13 cellular contexts compared by ENCODE assay signal in the genomic region with DNA sequence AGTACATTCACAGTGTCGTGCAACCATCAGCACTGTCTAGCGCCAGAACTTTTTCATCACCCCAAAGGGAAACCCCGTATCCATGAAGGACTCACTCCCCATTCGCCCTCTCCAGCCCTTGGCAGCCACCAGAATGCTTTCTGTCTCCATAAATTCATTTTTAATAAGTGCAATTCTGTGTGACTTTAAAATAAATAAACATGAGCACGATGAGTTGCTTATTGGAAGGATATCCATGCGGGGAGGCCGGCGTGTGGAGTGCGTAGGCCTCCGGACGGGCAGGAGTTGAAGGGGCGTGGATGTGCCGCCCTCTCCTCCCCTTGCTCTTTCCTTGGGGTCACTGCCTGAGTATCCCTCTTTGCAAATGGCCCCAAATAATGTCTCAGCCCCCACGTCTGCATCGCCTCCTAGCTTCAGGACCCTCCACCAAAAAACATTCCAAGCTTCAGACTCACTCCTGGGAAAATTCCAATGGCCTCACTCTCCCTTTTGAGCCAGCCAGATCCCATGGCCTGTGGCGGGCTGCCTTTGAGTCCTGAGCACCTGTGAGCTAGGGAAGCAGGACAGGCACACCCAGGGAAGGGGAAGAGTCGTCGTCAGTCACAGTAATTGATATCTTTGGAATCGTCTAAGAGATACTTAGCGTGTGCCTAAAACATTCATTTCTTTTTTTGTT.
A peak's percentile ranks its signal among the peaks of the same experiment; 100 is the strongest.
DNase-seq lines count a peak whose midpoint lies in the region; ATAC-seq and TF ChIP-seq lines count a peak whose summit lies in the region.
"Had no signal": no experiment of that assay in that cellular context is flagged by ENCODE, and none has a peak within 500 bp of the region (broad histone marks: within the 10 kb centered on the region; RNA-seq: fewer than 3 reads in every experiment).

No MANE protein-coding gene starts in this region.

- peak overlapping the region; percentile 98 for H3K27ac Mint-ChIP-seq in activated naive CD8-positive, alpha-beta T cell treated with anti-CD3 and anti-CD28 coated beads, Interleukin-2, amount 50 U/mL, for 24 hours

- peak in 1 of 3 donors; percentile 27 for DNase-seq in right cardiac atrium
- DNase-seq in heart right ventricle, result no peak
- DNase-seq in activated naive CD8-positive, alpha-beta T cell treated with anti-CD3 and anti-CD28 coated beads, Interleukin-2, amount 50 U/mL, for 24 hours, result no peak
- DNase-seq in ovary, result no peak
- no peak for DNase-seq in WERI-Rb-1
- DNase-seq: left colon, MM.1S, NCI-H774 had no signal

- peaks cover 2% of the 10 kb centered on the region for H3K36me3 Mint-ChIP-seq in activated naive CD8-positive, alpha-beta T cell treated with anti-CD3 and anti-CD28 coated beads, Interleukin-2, amount 50 U/mL, for 24 hours (ENCODE audit: low read depth)

- H3K27ac ChIP-seq in right cardiac atrium (ENCODE audit: low read length) (peak overlapping the region; percentile 16), heart right ventricle (peak overlapping the region in 4 of 10 donors; percentile 39 to 89 (median 78)), mesodermal cell (ENCODE audit: low read depth, low read length, severe bottlenecking) (peak overlapping the region; percentile 29), ovary (no peak overlapping the region), WERI-Rb-1 (no peak overlapping the region)
- H3K27ac ChIP-seq: C4-2B had no signal

- peak overlapping the region; percentile 63 for H3K4me3 Mint-ChIP-seq in activated naive CD8-positive, alpha-beta T cell treated with anti-CD3 and anti-CD28 coated beads, Interleukin-2, amount 50 U/mL, for 24 hours

- WGBS in right cardiac atrium, result 65% methylated on average over 20 of the region's 20 CpGs
- 76 to 80% methylated on average over 20 of the region's 20 CpGs for WGBS in heart right ventricle, 2 donors
- WGBS in mesodermal cell (ENCODE audit: insufficient coverage in 2 of 2), 2 experiments, result 89 to 92% methylated on average over 13 to 19 of the region's 20 CpGs
- 72 to 81% (median 75%) methylated on average over 20 of the region's 20 CpGs for WGBS in ovary, 3 donors

- H3K4me3 ChIP-seq in right cardiac atrium (ENCODE audit: low read length) (no peak overlapping the region), heart right ventricle (no peak overlapping the region), mesodermal cell (ENCODE audit: extremely low read depth, insufficient read depth, low read length, poor library complexity, severe bottlenecking) (no peak overlapping the region), ovary (no peak overlapping the region), WERI-Rb-1 (ENCODE audit: low read depth, low read length) (no peak overlapping the region)

- no peaks in the 10 kb centered on the region for H3K27me3 ChIP-seq in right cardiac atrium (ENCODE audit: control insufficient read depth, insufficient read depth)
- H3K27me3 ChIP-seq in heart right ventricle, result no peaks in the 10 kb centered on the region
- H3K27me3 ChIP-seq in ovary, result no peaks in the 10 kb centered on the region
- H3K27me3 ChIP-seq in WERI-Rb-1 (ENCODE audit: insufficient read depth, low read depth, severe bottlenecking), result no peaks in the 10 kb centered on the region

- TF ChIP-seq POLR2A in ovary (IDR thresholded peaks at IDR 0.05), result no peak

- no peak for TF ChIP-seq EP300 in ovary (IDR thresholded peaks at IDR 0.05)

- intact Hi-C loops in right cardiac atrium (cut with DNase I), result no loop called here
- intact Hi-C loops in heart right ventricle (cut with DNase I), result no loop called here
- intact Hi-C loops in ovary (cut with DNase I), result no loop called here

- H3K9me3 ChIP-seq in right cardiac atrium (ENCODE audit: control insufficient read depth, low read length), result no peaks in the 10 kb centered on the region
- H3K9me3 ChIP-seq in heart right ventricle, result no peaks in the 10 kb centered on the region
- H3K9me3 ChIP-seq in mesodermal cell (ENCODE audit: control insufficient read depth, low read length), result no peaks in the 10 kb centered on the region
- no peaks in the 10 kb centered on the region for H3K9me3 ChIP-seq in ovary
- no peaks in the 10 kb centered on the region for H3K9me3 ChIP-seq in WERI-Rb-1 (ENCODE audit: severe bottlenecking)

- TF ChIP-seq CTCF in heart right ventricle (IDR thresholded peaks at IDR 0.05), result no peak
- no peak for TF ChIP-seq CTCF in ovary (IDR thresholded peaks at IDR 0.05)
- no peak for TF ChIP-seq CTCF in WERI-Rb-1 (IDR thresholded peaks at IDR 0.05; ENCODE audit: low read depth, low read length)

- ATAC-seq in right cardiac atrium (no peak), heart right ventricle (no peak), GM18870 (IDR thresholded peaks at IDR 0.05; ENCODE audit: unreplicated experiment) (no peak), HG02973 (IDR thresholded peaks at IDR 0.05; ENCODE audit: unreplicated experiment) (no peak)
- no peak for ATAC-seq in activated naive CD8-positive, alpha-beta T cell treated with anti-CD3 and anti-CD28 coated beads, Interleukin-2, amount 50 U/mL, for 24 hours
- ATAC-seq: esophagus mucosa, left colon had no signal

- H3K36me3 ChIP-seq in heart right ventricle (peaks cover 0 to 6% (median 0%) of the 10 kb centered on the region in 9 donors), mesodermal cell (ENCODE audit: control insufficient read depth, insufficient read depth, low read length) (peaks cover 8% of the 10 kb centered on the region), ovary (no peaks in the 10 kb centered on the region), WERI-Rb-1 (peaks cover 29% of the 10 kb centered on the region)

- H3K9me3 Mint-ChIP-seq in activated naive CD8-positive, alpha-beta T cell treated with anti-CD3 and anti-CD28 coated beads, Interleukin-2, amount 50 U/mL, for 24 hours, result no peaks in the 10 kb centered on the region

- H3K4me1 ChIP-seq in right cardiac atrium (ENCODE audit: control insufficient read depth, insufficient read depth, low read length) (peaks cover 40% of the 10 kb centered on the region), heart right ventricle (peaks cover 32 to 92% (median 73%) of the 10 kb centered on the region in 9 donors), mesodermal cell (ENCODE audit: control insufficient read depth, insufficient read depth, low read length, poor library complexity, severe bottlenecking) (peaks cover 49% of the 10 kb centered on the region), ovary (ENCODE audit: insufficient read depth) (peaks cover 36% of the 10 kb centered on the region)

- no peaks in the 10 kb centered on the region for H3K27me3 Mint-ChIP-seq in activated naive CD8-positive, alpha-beta T cell treated with anti-CD3 and anti-CD28 coated beads, Interleukin-2, amount 50 U/mL, for 24 hours

- peaks cover 82% of the 10 kb centered on the region for H3K4me1 Mint-ChIP-seq in activated naive CD8-positive, alpha-beta T cell treated with anti-CD3 and anti-CD28 coated beads, Interleukin-2, amount 50 U/mL, for 24 hours

Comparison
In these comparisons a context has a peak if more than half of its experiments do, and no peak if none do; other contexts are left out.
1. H3K27ac ChIP-seq: peak in right cardiac atrium (single experiment) and mesodermal cell (single experiment); none in ovary (0 of 2) and WERI-Rb-1 (single experiment).